ENCODE assay signal across 8 cellular contexts in genomic region chr20:18507218-18508191, GRCh38. TPM values are rescaled to one million over a fixed set of nuclear protein-coding genes. Genes with fewer than 3 reads are reported as not detected.
A peak's percentile ranks its signal among the peaks of the same experiment; 100 is the strongest.
DNase-seq lines count a peak whose midpoint lies in the region; ATAC-seq, FAIRE-seq and TF ChIP-seq lines count a peak whose summit lies in the region.

TSS of gene SEC23B (plus strand) at chr20:18507940. CDS start at chr20:18510836, 2,896 bp downstream.

- no peaks in the 10 kb centered on the region for H3K9me3 ChIP-seq in adipocyte (ENCODE audit: control insufficient read depth, low read length)
- H3K9me3 ChIP-seq in pancreas: no peaks in the 10 kb centered on the region
- H3K9me3 ChIP-seq in tibial artery: no peaks in the 10 kb centered on the region

- H3K36me3 ChIP-seq in adipocyte (ENCODE audit: control insufficient read depth, insufficient read depth, low read length, severe bottlenecking) (peaks cover 25% of the 10 kb centered on the region), pancreas (peaks cover 0 to 15% (median 4%) of the 10 kb centered on the region in 3 donors), tibial artery (peaks cover under 1 to 12% (median 9%) of the 10 kb centered on the region in 3 donors)

- H3K27ac ChIP-seq in pancreas (peak within 1 kb of the TSS; percentile 96 to 99 (median 99)), tibial artery (peak within 1 kb of the TSS; percentile 92 to 95)

- peak; percentile 95 for DNase-seq in NCI-H1436 (lab: John Stamatoyannopoulos, UW)
- peak; percentile 96 for DNase-seq in T follicular helper cell (ENCODE audit: low read depth)
- peak; percentile 99 for DNase-seq in adipocyte (ENCODE audit: low read depth)
- DNase-seq in Right ventricle myocardium superior: peak; percentile 97
- DNase-seq in pancreas: peak; percentile 95 to 98 (median 96)
- peak; percentile 96 to 97 for DNase-seq in tibial artery

- TF ChIP-seq CTCF in GM12875 (IDR thresholded peaks at IDR 0.05; ENCODE audit: borderline replicate concordance, insufficient read depth, low read depth, low read length): no peak
- no peak for TF ChIP-seq CTCF in pancreas (IDR thresholded peaks at IDR 0.05)
- TF ChIP-seq CTCF in tibial artery (IDR thresholded peaks at IDR 0.05): peak in 1 of 2 experiments; percentile 11

- ATAC-seq in HG02798 (IDR thresholded peaks at IDR 0.05; ENCODE audit: poor library complexity, unreplicated experiment) (peak; percentile 95), Right ventricle myocardium superior (ENCODE audit: poor library complexity) (peak; percentile 100), pancreas (peak; percentile 95 to 99 (median 96))

- peak; percentile 80 for FAIRE-seq in pancreas (lab: Jason Lieb, UNC)

- H3K27me3 ChIP-seq in adipocyte (replicated peaks; ENCODE audit: control insufficient read depth, insufficient read depth, low read length) (no peaks in the 10 kb centered on the region), pancreas (no peaks in the 10 kb centered on the region), tibial artery (no peaks in the 10 kb centered on the region)

- H3K9ac ChIP-seq in adipocyte (ENCODE audit: low read length): peak within 1 kb of the TSS; percentile 87

- H3K4me3 ChIP-seq in GM12875 (ENCODE audit: low read depth, low read length) (peak within 1 kb of the TSS; percentile 66), adipocyte (ENCODE audit: low read length) (peak within 1 kb of the TSS; percentile 91), pancreas (peak within 1 kb of the TSS; percentile 22 to 93 (median 78)), tibial artery (peak within 1 kb of the TSS; percentile 63 to 73)

- intact Hi-C loops in Right ventricle myocardium superior (cut with DNase I) (no loop called here), pancreas (cut with DNase I) (no loop called here), tibial artery (cut with DNase I; ENCODE audit: low total_unique reads) (loop anchor here (5.0 kb wide), 2 partner anchors 40 to 60 kb away; partner anchors contain the start of genes DZANK1, POLR3F and SMIM26)

- peaks cover 20% of the 10 kb centered on the region for H3K4me1 ChIP-seq in adipocyte (ENCODE audit: control insufficient read depth, insufficient read depth, low read length)
- H3K4me1 ChIP-seq in pancreas: peaks cover 5 to 29% (median 10%) of the 10 kb centered on the region in 3 donors
- H3K4me1 ChIP-seq in tibial artery: peaks cover 0 to 16% (median 10%) of the 10 kb centered on the region in 4 donors

- WGBS in pancreas, 2 donors: 0% methylated on average over 69 of the region's 69 CpGs

RNA-seq across cellular contexts. Expression of gene SEC23B, which starts in this region (rescaled TPM):
- total RNA-seq in Right ventricle myocardium superior: 8.6 TPM
- total RNA-seq in pancreas: 10 to 100 TPM; 39.3 to 55.8 (median 47.7) TPM
- 10 to 100 TPM; 10.1 to 23.9 TPM for polyA plus RNA-seq in pancreas

Comparison
In these comparisons a context has a peak if more than half of its experiments do, and no peak if none do; other contexts are left out.
1. Peak in every context shown above with its lines: DNase-seq, ATAC-seq, H3K4me3 ChIP-seq and H3K27ac ChIP-seq.